In genomic region chr2:359047-359446, GRCh38 we compare ENCODE assay signal across 17 cellular contexts.
DNase-seq lines count a peak whose midpoint lies in the region; ATAC-seq and TF ChIP-seq lines count a peak whose summit lies in the region.
"Had no signal": no experiment of that assay in that cellular context is flagged by ENCODE, and none has a peak within 500 bp of the region (broad histone marks: within the 10 kb centered on the region; RNA-seq: fewer than 3 reads in every experiment).

No MANE protein-coding gene starts in this region.

- TF ChIP-seq EP300 in SK-N-SH (IDR thresholded peaks at IDR 0.05; ENCODE audit: borderline replicate concordance in 1 of 2, low read depth in 1 of 2, low read length in 1 of 2), result no peak

- H3K23ac ChIP-seq in neuronal stem cell (ENCODE audit: low read depth, low read length, poor library complexity), result no peak overlapping the region

- H3K9me2 ChIP-seq in SK-N-SH, result no peaks in the 10 kb centered on the region

- H3K14ac ChIP-seq in neuronal stem cell (ENCODE audit: low read length), result no peak overlapping the region

- H2BK15ac ChIP-seq in neuronal stem cell (ENCODE audit: low read length), result no peak overlapping the region

- H3K36me3 ChIP-seq in SK-N-SH (replicated peaks in 1 of 2; ENCODE audit: control insufficient read depth in 1 of 2, insufficient read depth in 2 of 2, low read length in 1 of 2) (no peaks in the 10 kb centered on the region), BLaER1 (no peaks in the 10 kb centered on the region), neuronal stem cell (replicated peaks in 1 of 2; ENCODE audit: control insufficient read depth in 2 of 2, insufficient read depth in 2 of 2, low read length in 2 of 2) (no peaks in the 10 kb centered on the region)
- H3K36me3 ChIP-seq: HAP-1 had no signal

- H2BK12ac ChIP-seq in neuronal stem cell (ENCODE audit: low read length), result no peak overlapping the region

- H3K27ac ChIP-seq in SK-N-SH (ENCODE audit: low read depth in 2 of 2, low read length in 1 of 2) (no peak overlapping the region), BLaER1 (no peak overlapping the region), neuronal stem cell (replicated peaks; ENCODE audit: low read length) (no peak overlapping the region)
- H3K27ac ChIP-seq: 22Rv1, A549, GM23248, HL-60 had no signal

- H3K4ac ChIP-seq in neuronal stem cell (ENCODE audit: low read length), result no peak overlapping the region

- no peak overlapping the region for H4K91ac ChIP-seq in neuronal stem cell (ENCODE audit: low read depth, low read length, poor library complexity)

- no peaks in the 10 kb centered on the region for H3K79me2 ChIP-seq in SK-N-SH (ENCODE audit: insufficient read depth)

- 11% methylated on average over 5 of the region's 5 CpGs for WGBS in SK-N-SH (ENCODE audit: low lambda C conversion rate)
- no CpG with 5 or more reads among the region's 5 CpGs for WGBS in neuronal stem cell (ENCODE audit: extremely low coverage in 2 of 2, insufficient read length in 2 of 2, insufficient replicate concordance in 1 of 2), 2 donors

- POLR2A ChIA-PET in SK-N-SH (lab: Yijun Ruan, JAX), result no interaction called here

- H2AFZ ChIP-seq in SK-N-SH (ENCODE audit: low read depth) (no peak overlapping the region), neuronal stem cell (ENCODE audit: low read length) (no peak overlapping the region)
- H2AFZ ChIP-seq: GM23248 had no signal

- no peak overlapping the region for H2BK120ac ChIP-seq in neuronal stem cell (ENCODE audit: low read depth, low read length)

- TF ChIP-seq CTCF in SK-N-SH (IDR thresholded peaks at IDR 0.05), result no peak

- H2BK5ac ChIP-seq in neuronal stem cell (ENCODE audit: low read length), result no peak overlapping the region

- no peak for ATAC-seq in SK-N-SH treated with all-trans-retinoic acid at 6 μM for 48 hours
- no peak for ATAC-seq in GM18520 (IDR thresholded peaks at IDR 0.05; ENCODE audit: unreplicated experiment)
- ATAC-seq: A549, K562 had no signal

- no peak overlapping the region for H2AK5ac ChIP-seq in neuronal stem cell (ENCODE audit: low read depth, low read length)

- peaks cover 0 to 12% of the 10 kb centered on the region in 2 experiments; a peak in 1 of 4 replicates for H3K4me1 ChIP-seq in SK-N-SH (ENCODE audit: control insufficient read depth in 1 of 2, insufficient read depth in 2 of 2, low read depth in 1 of 2, low read length in 1 of 2)
- peaks cover 30% of the 10 kb centered on the region for H3K4me1 ChIP-seq in BLaER1
- H3K4me1 ChIP-seq in neuronal stem cell (ENCODE audit: control insufficient read depth in 2 of 2, insufficient read depth in 1 of 2, low read depth in 1 of 2, low read length in 2 of 2), result peaks cover 0 to 2% of the 10 kb centered on the region in 2 donors
- H3K4me1 ChIP-seq: A549, Caco-2, HAP-1 had no signal

- H3K9ac ChIP-seq in SK-N-SH (no peak overlapping the region), BLaER1 (no peak overlapping the region), neuronal stem cell (ENCODE audit: low read depth, low read length, poor library complexity) (peak overlapping the region; percentile 78)
- H3K9ac ChIP-seq: GM23248 had no signal

- CTCF ChIA-PET in SK-N-SH (lab: Yijun Ruan, JAX), result interaction anchor here (1.0 to 1.5 kb wide), 4 partner anchors 10 to 48 kb away, joined by 3 to 5 read pairs (median 4); no protein-coding TSS in a partner anchor

- H4K20me1 ChIP-seq in SK-N-SH (ENCODE audit: insufficient read depth) (no peaks in the 10 kb centered on the region), BLaER1 (no peaks in the 10 kb centered on the region)

- H3K4me2 ChIP-seq in SK-N-SH (no peak overlapping the region), BLaER1 (peak overlapping the region; percentile 48), neuronal stem cell (ENCODE audit: insufficient read depth, low read length, poor library complexity, severe bottlenecking) (no peak overlapping the region)
- H3K4me2 ChIP-seq: A549 had no signal

- no peak for TF ChIP-seq RAD21 in SK-N-SH (IDR thresholded peaks at IDR 0.05; ENCODE audit: low read length)

- DNase-seq in SK-N-SH (peak; percentile 57), KBM-7 (peak; percentile 15), neuronal stem cell (ENCODE audit: low spot score) (no peak), ACHN (no peak)
- DNase-seq: C1 segment of cervical spinal cord; Caco-2; CD4-positive, CD25-positive, alpha-beta regulatory T cell; GM23248; IMR-90 had no signal

- H3F3A ChIP-seq in SK-N-SH (replicated peaks; ENCODE audit: insufficient read depth), result no peaks in the 10 kb centered on the region

- no peaks in the 10 kb centered on the region; the same call in 1 of the 2 replicates for H3K9me3 ChIP-seq in SK-N-SH
- H3K9me3 ChIP-seq in BLaER1, result peaks cover 58% of the 10 kb centered on the region
- H3K9me3 ChIP-seq in neuronal stem cell (replicated peaks in 1 of 2; ENCODE audit: control insufficient read depth in 2 of 2, insufficient read depth in 1 of 2, low read depth in 1 of 2, low read length in 2 of 2), result peaks cover 2 to 34% of the 10 kb centered on the region in 2 donors
- H3K9me3 ChIP-seq: HAP-1 had no signal

- no peak overlapping the region for H3K4me3 ChIP-seq in SK-N-SH (ENCODE audit: low read depth in 2 of 2, low read length in 1 of 2)
- H3K4me3 ChIP-seq in BLaER1, result no peak overlapping the region
- peak overlapping the region in 1 of 2 donors; percentile 57 for H3K4me3 ChIP-seq in neuronal stem cell (ENCODE audit: low read length in 2 of 2)
- H3K4me3 ChIP-seq: A549, GM23248, HAP-1, K562 had no signal

- H4K8ac ChIP-seq in neuronal stem cell (ENCODE audit: low read depth, low read length), result no peak overlapping the region

- in situ Hi-C loops in KBM-7 (cut with MboI; ENCODE audit: low pct_unique_long_range_greater_than_20kb, low sequenced_read_pairs), result no loop called here
- in situ Hi-C loops in ACHN (cut with HindIII; ENCODE audit: low pct_ligation_motif_present, low pct_unique_long_range_greater_than_20kb, low sequenced_read_pairs), result no loop called here

- no peak overlapping the region for H3K18ac ChIP-seq in neuronal stem cell (ENCODE audit: low read length)

- H3K79me1 ChIP-seq in neuronal stem cell (ENCODE audit: low read depth, low read length), result peaks cover 1% of the 10 kb centered on the region

- H3K27me3 ChIP-seq in SK-N-SH (ENCODE audit: insufficient read depth), result no peaks in the 10 kb centered on the region
- H3K27me3 ChIP-seq in BLaER1, result no peaks in the 10 kb centered on the region
- H3K27me3 ChIP-seq in neuronal stem cell (ENCODE audit: control insufficient read depth in 3 of 3, insufficient read depth in 3 of 3, low read depth in 1 of 3, low read length in 3 of 3), result no peaks in the 10 kb centered on the region

TF ChIP-seq in SK-N-SH, 30 proteins besides CTCF, POLR2A, EP300 and RAD21:
- TF ChIP-seq POLR2AphosphoS5 (IDR thresholded peaks at IDR 0.05; ENCODE audit: low read depth, low read length) (no peak), GABPA (IDR thresholded peaks at IDR 0.05; ENCODE audit: low read depth) (no peak)
TF ChIP-seq in SK-N-SH: peak in this region for 0.

TF ChIP-seq in SK-N-SH treated with all-trans-retinoic acid at 6 μM for 48 hours, 23 proteins besides CTCF, POLR2A, EP300 and RAD21 (continues in another document):
- TF ChIP-seq BACH2 (CRISPR knock-in tag; IDR thresholded peaks at IDR 0.05; ENCODE audit: borderline replicate concordance) (no peak), CSDC2 (CRISPR knock-in tag; IDR thresholded peaks at IDR 0.05) (no peak), RARB (CRISPR knock-in tag; IDR thresholded peaks at IDR 0.05) (no peak), GLIS3 (CRISPR knock-in tag; IDR thresholded peaks at IDR 0.05) (no peak), CREB5 (CRISPR knock-in tag; IDR thresholded peaks at IDR 0.05; ENCODE audit: low read depth) (no peak), ZNF565 (CRISPR knock-in tag; conservative IDR thresholded peaks at IDR 0.05; ENCODE audit: low read depth) (no peak), ZFP30 (CRISPR knock-in tag; IDR thresholded peaks at IDR 0.05) (no peak), OSR1 (CRISPR knock-in tag; IDR thresholded peaks at IDR 0.05) (no peak), TSHZ2 (CRISPR knock-in tag; IDR thresholded peaks at IDR 0.05) (no peak), ZNF70 (CRISPR knock-in tag; IDR thresholded peaks at IDR 0.05) (no peak)

Comparison
In these comparisons a context has a peak if more than half of its experiments do, and no peak if none do; other contexts are left out.
1. DNase-seq: peak in SK-N-SH (single experiment) and KBM-7 (single experiment); none in neuronal stem cell (single experiment) and ACHN (single experiment).